1 cellular context compared by ENCODE assay signal in the genomic region with DNA sequence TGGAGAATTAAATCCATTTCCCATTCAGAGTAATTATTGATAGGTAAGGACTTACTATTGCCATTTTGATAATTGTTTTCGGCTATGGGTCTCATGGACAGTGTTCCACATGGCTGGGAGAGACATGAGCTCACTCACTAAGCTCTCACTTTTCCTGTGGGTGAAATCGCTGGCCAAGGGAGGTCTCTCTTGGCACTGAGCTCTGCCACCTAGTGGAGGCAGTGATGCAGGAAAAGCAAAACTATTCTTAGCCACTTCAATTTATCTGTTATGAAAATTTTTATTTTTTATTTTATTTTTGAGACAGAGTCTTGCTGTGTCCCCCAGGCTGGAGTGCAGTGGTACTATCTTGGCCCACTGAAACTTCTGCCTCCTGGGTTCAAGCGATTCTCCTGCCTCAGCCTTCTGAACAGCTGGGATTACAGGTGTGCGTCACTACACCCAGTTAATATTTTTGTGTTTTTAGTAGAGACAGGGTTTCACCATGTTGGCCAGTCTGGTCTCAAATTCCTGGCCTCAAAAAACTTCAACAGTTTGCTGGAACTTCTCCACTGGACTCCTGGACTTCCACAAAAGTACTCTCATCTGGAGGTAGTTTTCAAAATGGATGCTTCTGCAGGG.
TF ChIP-seq lines count a peak whose summit lies in the region.

No MANE protein-coding gene starts in this region.

TF ChIP-seq in HEK293T, 16 proteins besides CTCF, POLR2A, EP300 and RAD21:
- TF ChIP-seq, protein P1, sequence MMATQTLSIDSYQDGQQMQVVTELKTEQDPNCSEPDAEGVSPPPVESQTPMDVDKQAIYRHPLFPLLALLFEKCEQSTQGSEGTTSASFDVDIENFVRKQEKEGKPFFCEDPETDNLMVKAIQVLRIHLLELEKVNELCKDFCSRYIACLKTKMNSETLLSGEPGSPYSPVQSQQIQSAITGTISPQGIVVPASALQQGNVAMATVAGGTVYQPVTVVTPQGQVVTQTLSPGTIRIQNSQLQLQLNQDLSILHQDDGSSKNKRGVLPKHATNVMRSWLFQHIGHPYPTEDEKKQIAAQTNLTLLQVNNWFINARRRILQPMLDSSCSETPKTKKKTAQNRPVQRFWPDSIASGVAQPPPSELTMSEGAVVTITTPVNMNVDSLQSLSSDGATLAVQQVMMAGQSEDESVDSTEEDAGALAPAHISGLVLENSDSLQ (IDR thresholded peaks at IDR 0.05), result no peak
- TF ChIP-seq FOXA1 (IDR thresholded peaks at IDR 0.05) (no peak), L3MBTL2 (conservative IDR thresholded peaks at IDR 0.05) (0 out of 2 replicates have a peak, but pooled peaks have one; percentile 23), SUZ12 (IDR thresholded peaks at IDR 0.05) (no peak), ELF4 (IDR thresholded peaks at IDR 0.05) (no peak), LEF1 (IDR thresholded peaks at IDR 0.05; ENCODE audit: borderline replicate concordance) (no peak), ZNF384 (IDR thresholded peaks at IDR 0.05) (no peak)
